Comparison of ENCODE assay signal across 1 cellular context in genomic region chr15:64092864-64093626, GRCh38.
TF ChIP-seq lines count a peak whose summit lies in the region.

No MANE protein-coding gene starts in this region.

TF ChIP-seq in HepG2, 621 proteins besides CTCF, POLR2A, EP300 and RAD21 (continued from another document and continues in another):
- no peak for TF ChIP-seq RERE (CRISPR knock-in tag; IDR thresholded peaks at IDR 0.05; ENCODE audit: low read depth)
- TF ChIP-seq GFI1 (CRISPR knock-in tag; IDR thresholded peaks at IDR 0.05; ENCODE audit: borderline replicate concordance): no peak
- TF ChIP-seq MTA3 (CRISPR knock-in tag; IDR thresholded peaks at IDR 0.05): no peak
- no peak for TF ChIP-seq ZNF10 (CRISPR knock-in tag; IDR thresholded peaks at IDR 0.05; ENCODE audit: borderline replicate concordance, low read depth)
- no peak for TF ChIP-seq ZNF224 (CRISPR knock-in tag; IDR thresholded peaks at IDR 0.05)
- 0 out of 2 replicates have a peak, but pooled peaks have one; percentile 17 for TF ChIP-seq HOXA5 (CRISPR knock-in tag; IDR thresholded peaks at IDR 0.05)
- TF ChIP-seq, protein P1, sequence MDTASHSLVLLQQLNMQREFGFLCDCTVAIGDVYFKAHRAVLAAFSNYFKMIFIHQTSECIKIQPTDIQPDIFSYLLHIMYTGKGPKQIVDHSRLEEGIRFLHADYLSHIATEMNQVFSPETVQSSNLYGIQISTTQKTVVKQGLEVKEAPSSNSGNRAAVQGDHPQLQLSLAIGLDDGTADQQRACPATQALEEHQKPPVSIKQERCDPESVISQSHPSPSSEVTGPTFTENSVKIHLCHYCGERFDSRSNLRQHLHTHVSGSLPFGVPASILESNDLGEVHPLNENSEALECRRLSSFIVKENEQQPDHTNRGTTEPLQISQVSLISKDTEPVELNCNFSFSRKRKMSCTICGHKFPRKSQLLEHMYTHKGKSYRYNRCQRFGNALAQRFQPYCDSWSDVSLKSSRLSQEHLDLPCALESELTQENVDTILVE (CRISPR knock-in tag; IDR thresholded peaks at IDR 0.05): no peak
- no peak for TF ChIP-seq ZNF382 (CRISPR knock-in tag; IDR thresholded peaks at IDR 0.05; ENCODE audit: borderline replicate concordance)
- TF ChIP-seq, protein P2, sequence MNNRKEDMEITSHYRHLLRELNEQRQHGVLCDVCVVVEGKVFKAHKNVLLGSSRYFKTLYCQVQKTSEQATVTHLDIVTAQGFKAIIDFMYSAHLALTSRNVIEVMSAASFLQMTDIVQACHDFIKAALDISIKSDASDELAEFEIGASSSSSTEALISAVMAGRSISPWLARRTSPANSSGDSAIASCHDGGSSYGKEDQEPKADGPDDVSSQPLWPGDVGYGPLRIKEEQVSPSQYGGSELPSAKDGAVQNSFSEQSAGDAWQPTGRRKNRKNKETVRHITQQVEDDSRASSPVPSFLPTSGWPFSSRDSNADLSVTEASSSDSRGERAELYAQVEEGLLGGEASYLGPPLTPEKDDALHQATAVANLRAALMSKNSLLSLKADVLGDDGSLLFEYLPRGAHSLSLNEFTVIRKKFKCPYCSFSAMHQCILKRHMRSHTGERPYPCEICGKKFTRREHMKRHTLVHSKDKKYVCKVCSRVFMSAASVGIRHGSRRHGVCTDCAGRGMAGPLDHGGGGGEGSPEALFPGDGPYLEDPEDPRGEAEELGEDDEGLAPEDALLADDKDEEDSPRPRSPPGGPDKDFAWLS (CRISPR knock-in tag; IDR thresholded peaks at IDR 0.05; ENCODE audit: borderline replicate concordance): no peak
- no peak for TF ChIP-seq CHD2 (IDR thresholded peaks at IDR 0.05; ENCODE audit: low read depth, low read length)
- TF ChIP-seq ZNF225 (CRISPR knock-in tag; IDR thresholded peaks at IDR 0.05): no peak
- TF ChIP-seq, protein P3, sequence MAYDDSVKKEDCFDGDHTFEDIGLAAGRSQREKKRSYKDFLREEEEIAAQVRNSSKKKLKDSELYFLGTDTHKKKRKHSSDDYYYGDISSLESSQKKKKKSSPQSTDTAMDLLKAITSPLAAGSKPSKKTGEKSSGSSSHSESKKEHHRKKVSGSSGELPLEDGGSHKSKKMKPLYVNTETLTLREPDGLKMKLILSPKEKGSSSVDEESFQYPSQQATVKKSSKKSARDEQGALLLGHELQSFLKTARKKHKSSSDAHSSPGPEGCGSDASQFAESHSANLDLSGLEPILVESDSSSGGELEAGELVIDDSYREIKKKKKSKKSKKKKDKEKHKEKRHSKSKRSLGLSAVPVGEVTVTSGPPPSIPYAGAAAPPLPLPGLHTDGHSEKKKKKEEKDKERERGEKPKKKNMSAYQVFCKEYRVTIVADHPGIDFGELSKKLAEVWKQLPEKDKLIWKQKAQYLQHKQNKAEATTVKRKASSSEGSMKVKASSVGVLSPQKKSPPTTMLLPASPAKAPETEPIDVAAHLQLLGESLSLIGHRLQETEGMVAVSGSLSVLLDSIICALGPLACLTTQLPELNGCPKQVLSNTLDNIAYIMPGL (CRISPR knock-in tag; IDR thresholded peaks at IDR 0.05; ENCODE audit: borderline replicate concordance in 1 of 2, low read depth in 1 of 2): peak; percentile 59 to 78
- TF ChIP-seq MATR3 (CRISPR knock-in tag; IDR thresholded peaks at IDR 0.05): no peak
- TF ChIP-seq RBFOX2 (IDR thresholded peaks at IDR 0.05; ENCODE audit: low read depth, low read length): no peak; the same call in 1 of the 2 replicates
- no peak for TF ChIP-seq AHR (CRISPR knock-in tag; IDR thresholded peaks at IDR 0.05)
- TF ChIP-seq ARNT2 (CRISPR knock-in tag; IDR thresholded peaks at IDR 0.05; ENCODE audit: low read depth): 0 out of 2 replicates have a peak, but pooled peaks have one; percentile 25
- no peak for TF ChIP-seq ZNF281 (CRISPR knock-in tag; IDR thresholded peaks at IDR 0.05; ENCODE audit: borderline replicate concordance)
- TF ChIP-seq ZZZ3 (CRISPR knock-in tag; IDR thresholded peaks at IDR 0.05; ENCODE audit: borderline replicate concordance): no peak
- TF ChIP-seq ZSCAN29 (CRISPR knock-in tag; conservative IDR thresholded peaks at IDR 0.05): no peak
- no peak for TF ChIP-seq ZNF160 (CRISPR knock-in tag; IDR thresholded peaks at IDR 0.05)
- TF ChIP-seq TRIM22 (IDR thresholded peaks at IDR 0.05): no peak
- no peak for TF ChIP-seq ZNF180 (CRISPR knock-in tag; IDR thresholded peaks at IDR 0.05; ENCODE audit: borderline replicate concordance, low read depth)
- TF ChIP-seq POGZ (CRISPR knock-in tag; IDR thresholded peaks at IDR 0.05): no peak
- TF ChIP-seq ZBTB20 (CRISPR knock-in tag; IDR thresholded peaks at IDR 0.05; ENCODE audit: borderline replicate concordance, low read depth): no peak
- TF ChIP-seq SP2 (CRISPR knock-in tag; IDR thresholded peaks at IDR 0.05): no peak
- peak; percentile 72; the same call in 1 of the 2 replicates for TF ChIP-seq ESRRA (CRISPR knock-in tag; IDR thresholded peaks at IDR 0.05; ENCODE audit: low read depth)
- TF ChIP-seq RAD51 (IDR thresholded peaks at IDR 0.05; ENCODE audit: borderline replicate concordance): peak; percentile 40; the same call in 1 of the 2 replicates
- no peak for TF ChIP-seq HOXA9 (CRISPR knock-in tag; IDR thresholded peaks at IDR 0.05; ENCODE audit: borderline replicate concordance)
- peak; percentile 60; the same call in 1 of the 2 replicates for TF ChIP-seq ZNF607 (CRISPR knock-in tag; IDR thresholded peaks at IDR 0.05; ENCODE audit: borderline replicate concordance)
- TF ChIP-seq ZNF205 (CRISPR knock-in tag; IDR thresholded peaks at IDR 0.05): no peak
- no peak for TF ChIP-seq ZNF30 (CRISPR knock-in tag; IDR thresholded peaks at IDR 0.05)
- 0 out of 2 replicates have a peak, but pooled peaks have one; percentile 29 for TF ChIP-seq TAF1 (CRISPR knock-in tag; IDR thresholded peaks at IDR 0.05)
- TF ChIP-seq, protein P4, sequence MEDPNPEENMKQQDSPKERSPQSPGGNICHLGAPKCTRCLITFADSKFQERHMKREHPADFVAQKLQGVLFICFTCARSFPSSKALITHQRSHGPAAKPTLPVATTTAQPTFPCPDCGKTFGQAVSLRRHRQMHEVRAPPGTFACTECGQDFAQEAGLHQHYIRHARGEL (CRISPR knock-in tag; IDR thresholded peaks at IDR 0.05): no peak
- no peak for TF ChIP-seq ADNP (CRISPR knock-in tag; IDR thresholded peaks at IDR 0.05)
- no peak for TF ChIP-seq KMT2B (CRISPR knock-in tag; IDR thresholded peaks at IDR 0.05)
- no peak for TF ChIP-seq ZNF101 (CRISPR knock-in tag; IDR thresholded peaks at IDR 0.05; ENCODE audit: borderline replicate concordance, low read depth)
- TF ChIP-seq SMAD9 (CRISPR knock-in tag; IDR thresholded peaks at IDR 0.05): no peak
- TF ChIP-seq, protein P5, sequence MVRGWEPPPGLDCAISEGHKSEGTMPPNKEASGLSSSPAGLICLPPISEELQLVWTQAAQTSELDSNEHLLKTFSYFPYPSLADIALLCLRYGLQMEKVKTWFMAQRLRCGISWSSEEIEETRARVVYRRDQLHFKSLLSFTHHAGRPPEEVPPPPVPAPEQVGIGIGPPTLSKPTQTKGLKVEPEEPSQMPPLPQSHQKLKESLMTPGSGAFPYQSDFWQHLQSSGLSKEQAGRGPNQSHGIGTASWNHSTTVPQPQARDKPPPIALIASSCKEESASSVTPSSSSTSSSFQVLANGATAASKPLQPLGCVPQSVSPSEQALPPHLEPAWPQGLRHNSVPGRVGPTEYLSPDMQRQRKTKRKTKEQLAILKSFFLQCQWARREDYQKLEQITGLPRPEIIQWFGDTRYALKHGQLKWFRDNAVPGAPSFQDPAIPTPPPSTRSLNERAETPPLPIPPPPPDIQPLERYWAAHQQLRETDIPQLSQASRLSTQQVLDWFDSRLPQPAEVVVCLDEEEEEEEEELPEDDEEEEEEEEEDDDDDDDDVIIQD (CRISPR knock-in tag; IDR thresholded peaks at IDR 0.05; ENCODE audit: low read depth): no peak
- TF ChIP-seq, protein P6, sequence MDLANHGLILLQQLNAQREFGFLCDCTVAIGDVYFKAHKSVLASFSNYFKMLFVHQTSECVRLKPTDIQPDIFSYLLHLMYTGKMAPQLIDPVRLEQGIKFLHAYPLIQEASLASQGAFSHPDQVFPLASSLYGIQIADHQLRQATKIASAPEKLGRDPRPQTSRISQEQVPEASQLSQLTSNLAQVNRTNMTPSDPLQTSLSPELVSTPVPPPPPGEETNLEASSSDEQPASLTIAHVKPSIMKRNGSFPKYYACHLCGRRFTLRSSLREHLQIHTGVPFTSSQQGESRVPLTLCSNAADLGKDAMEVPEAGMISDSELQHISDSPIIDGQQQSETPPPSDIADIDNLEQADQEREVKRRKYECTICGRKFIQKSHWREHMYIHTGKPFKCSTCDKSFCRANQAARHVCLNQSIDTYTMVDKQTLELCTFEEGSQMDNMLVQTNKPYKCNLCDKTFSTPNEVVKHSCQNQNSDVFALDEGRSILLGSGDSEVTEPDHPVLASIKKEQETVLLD (CRISPR knock-in tag; IDR thresholded peaks at IDR 0.05; ENCODE audit: low read depth): no peak
- TF ChIP-seq, protein P7, sequence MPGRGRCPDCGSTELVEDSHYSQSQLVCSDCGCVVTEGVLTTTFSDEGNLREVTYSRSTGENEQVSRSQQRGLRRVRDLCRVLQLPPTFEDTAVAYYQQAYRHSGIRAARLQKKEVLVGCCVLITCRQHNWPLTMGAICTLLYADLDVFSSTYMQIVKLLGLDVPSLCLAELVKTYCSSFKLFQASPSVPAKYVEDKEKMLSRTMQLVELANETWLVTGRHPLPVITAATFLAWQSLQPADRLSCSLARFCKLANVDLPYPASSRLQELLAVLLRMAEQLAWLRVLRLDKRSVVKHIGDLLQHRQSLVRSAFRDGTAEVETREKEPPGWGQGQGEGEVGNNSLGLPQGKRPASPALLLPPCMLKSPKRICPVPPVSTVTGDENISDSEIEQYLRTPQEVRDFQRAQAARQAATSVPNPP (CRISPR knock-in tag; IDR thresholded peaks at IDR 0.05): no peak
- no peak for TF ChIP-seq SRSF1 (optimal IDR thresholded peaks at IDR 0.05; ENCODE audit: low read depth, low read length)
- TF ChIP-seq ZNF547 (CRISPR knock-in tag; IDR thresholded peaks at IDR 0.05): no peak
- TF ChIP-seq CBX2 (IDR thresholded peaks at IDR 0.05; ENCODE audit: low read depth, low read length): no peak
- no peak for TF ChIP-seq CBX2 (CRISPR knock-in tag; IDR thresholded peaks at IDR 0.05; ENCODE audit: low read depth)
- no peak for TF ChIP-seq ZNF441 (CRISPR knock-in tag; IDR thresholded peaks at IDR 0.05; ENCODE audit: borderline replicate concordance)
